17 cellular contexts compared by ENCODE assay signal in genomic region chr15:85539491-85539890, GRCh38.
"Had no signal": no experiment of that assay in that cellular context is flagged by ENCODE, and none has a peak within 500 bp of the region (broad histone marks: within the 10 kb centered on the region; RNA-seq: fewer than 3 reads in every experiment).

No MANE protein-coding gene starts in this region.

- H3K27ac Mint-ChIP-seq: nephron had no signal

- ATAC-seq: left cardiac atrium, psoas muscle, right lobe of liver had no signal

- H3K4me3 Mint-ChIP-seq: nephron had no signal

- H3K9me3 ChIP-seq: ascending aorta, esophagus muscularis mucosa, psoas muscle, right lobe of liver, spleen, upper lobe of left lung had no signal

- H3K27ac ChIP-seq: ascending aorta, esophagus muscularis mucosa, psoas muscle, right lobe of liver, upper lobe of left lung had no signal

- H3K4me1 ChIP-seq: psoas muscle had no signal

- H3K27me3 ChIP-seq: ascending aorta, esophagus muscularis mucosa, right lobe of liver, spleen, upper lobe of left lung had no signal

- H3K9me3 Mint-ChIP-seq: nephron had no signal

- H3K36me3 ChIP-seq: right lobe of liver had no signal

- H3K4me3 ChIP-seq: ascending aorta, esophagus muscularis mucosa, psoas muscle, right lobe of liver, spleen, upper lobe of left lung had no signal

- DNase-seq: activated CD4-positive, alpha-beta T cell treated with anti-CD3 and anti-CD28 coated beads, Interleukin-2, amount 50 U/mL, for 48 hours; activated CD4-positive, CD25-positive, alpha-beta regulatory T cell treated with anti-CD3 and anti-CD28 coated beads, Interleukin-2, amount 50 U/mL, for 72 hours; activated T-cell treated with anti-CD3 and anti-CD28 coated beads, Interleukin-2, amount 50 U/mL, for 48 hours; foreskin fibroblast; glutamatergic neuron; left cardiac atrium; mammary epithelial cell; occipital lobe; psoas muscle; right lobe of liver; spleen; stimulated activated CD4-positive, alpha-beta T cell treated with anti-CD3 and anti-CD28 coated beads, Interleukin-1b, Interleukin-23, amount 100 ng/mL, for 48 hours; stimulated activated naive CD4-positive, alpha-beta T cell; upper lobe of left lung had no signal
